Comparison of ENCODE assay signal across 16 cellular contexts in genomic region chrX:106150701-106151100, GRCh38.
DNase-seq lines count a peak whose midpoint lies in the region; ATAC-seq lines count a peak whose summit lies in the region.
"Had no signal": no experiment of that assay in that cellular context is flagged by ENCODE, and none has a peak within 500 bp of the region (broad histone marks: within the 10 kb centered on the region; RNA-seq: fewer than 3 reads in every experiment).

No MANE protein-coding gene starts in this region.

- H3K4me1 ChIP-seq in BLaER1 treated with 17β-estradiol and CSF1 and Interleukin-3, amounts not matched to agents 10 nM and 100 nM: peaks cover 0 to 10% (median 6%) of the 10 kb centered on the region in 10 experiments; a peak in 10 of 20 replicates

- peaks cover 0 to 26% (median 10%) of the 10 kb centered on the region in 11 experiments; a peak in 7 of 22 replicates for H3K27me3 ChIP-seq in BLaER1 treated with 17β-estradiol and CSF1 and Interleukin-3, amounts not matched to agents 10 nM and 100 nM

- H3K27ac ChIP-seq in BLaER1 treated with 17β-estradiol and CSF1 and Interleukin-3, amounts not matched to agents 10 nM and 100 nM: no peak overlapping the region
- H3K27ac ChIP-seq: GM23248 had no signal

- H3K36me3 ChIP-seq in BLaER1 treated with 17β-estradiol and CSF1 and Interleukin-3, amounts not matched to agents 10 nM and 100 nM: no peaks in the 10 kb centered on the region

- peak; percentile 4 for DNase-seq in OCI-M1 (lab: John Stamatoyannopoulos, UW)
- no peak for DNase-seq in GOT3 (lab: John Stamatoyannopoulos, UW)
- no peak for DNase-seq in NCI-H1930 (lab: John Stamatoyannopoulos, UW)
- no peak for DNase-seq in NCI-H69 (lab: John Stamatoyannopoulos, UW)
- DNase-seq in NCI-H128 (lab: John Stamatoyannopoulos, UW; ENCODE audit: unreplicated experiment): no peak
- DNase-seq: 8988T; C1 segment of cervical spinal cord; CD4-positive, CD25-positive, alpha-beta regulatory T cell; CD8-positive, alpha-beta memory T cell; COR-L47; DMS 273 treated with DMSO at 0.1 percent for 48 hours; GM23248; HCEC 1CT had no signal

- H3K9me3 ChIP-seq in BLaER1 treated with 17β-estradiol and CSF1 and Interleukin-3, amounts not matched to agents 10 nM and 100 nM (replicated peaks in 1 of 11): peaks cover 0 to 4% (median 0%) of the 10 kb centered on the region in 11 experiments; a peak in 1 of 22 replicates

- ATAC-seq in GM18867 (IDR thresholded peaks at IDR 0.05; ENCODE audit: unreplicated experiment) (peak; percentile 90), HG03432 (IDR thresholded peaks at IDR 0.05; ENCODE audit: unreplicated experiment) (peak; percentile 48)

- H3K4me3 ChIP-seq in BLaER1 treated with 17β-estradiol and CSF1 and Interleukin-3, amounts not matched to agents 10 nM and 100 nM: no peak overlapping the region
- H3K4me3 ChIP-seq: GM23248 had no signal

- H3K4me2 ChIP-seq in BLaER1 treated with 17β-estradiol and CSF1 and Interleukin-3, amounts not matched to agents 10 nM and 100 nM: peak overlapping the region in 7 of 11 experiments; percentile 21 to 64 (median 39); a peak in 13 of 22 replicates

- no peak overlapping the region for H3K9ac ChIP-seq in BLaER1 treated with 17β-estradiol and CSF1 and Interleukin-3, amounts not matched to agents 10 nM and 100 nM
- H3K9ac ChIP-seq: GM23248 had no signal

- no peaks in the 10 kb centered on the region for H4K20me1 ChIP-seq in BLaER1 treated with 17β-estradiol and CSF1 and Interleukin-3, amounts not matched to agents 10 nM and 100 nM
